ENCODE assay signal across 24 cellular contexts in the genomic region with DNA sequence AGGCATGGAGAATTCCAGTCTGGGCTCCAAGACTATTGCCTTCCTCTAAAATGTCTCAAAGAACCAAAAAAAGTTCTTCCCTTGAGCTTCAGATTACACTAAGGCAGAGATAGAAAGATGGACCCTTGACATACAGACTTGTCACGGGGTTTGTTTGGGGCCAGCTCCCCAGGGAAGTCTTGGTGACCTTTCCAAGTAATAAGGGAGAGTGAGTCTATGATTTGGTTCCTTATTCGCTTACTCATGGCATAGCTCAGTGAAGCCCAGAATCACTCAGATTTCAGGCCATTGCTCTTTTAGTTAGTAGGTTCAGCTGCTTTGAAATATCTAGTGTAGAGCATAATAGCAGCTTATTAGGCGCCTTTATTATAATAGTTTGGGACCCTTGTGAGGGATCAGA.
"Had no signal": no experiment of that assay in that cellular context is flagged by ENCODE, and none has a peak within 500 bp of the region (broad histone marks: within the 10 kb centered on the region; RNA-seq: fewer than 3 reads in every experiment).

No MANE protein-coding gene starts in this region.

- H3K27ac Mint-ChIP-seq: activated naive CD8-positive, alpha-beta T cell; activated T-helper 1 cell treated with anti-CD3 and anti-CD28 coated beads, Interleukin-12 subunit alpha, Interleukin-12 subunit beta, Interleukin-2, Interleukin-4 antibody, amounts not matched to agents 30 ng/mL and 10 ng/mL and 1 ng/mL, durations not matched to agents 14 hours and 24 hours and 36 hours; progenitor cell of endocrine pancreas had no signal

- H3K27me3 Mint-ChIP-seq: activated naive CD8-positive, alpha-beta T cell; effector memory CD8-positive, alpha-beta T cell; naive thymus-derived CD8-positive, alpha-beta T cell; progenitor cell of endocrine pancreas had no signal

- ATAC-seq: effector memory CD8-positive, alpha-beta T cell; esophagus mucosa; left colon; naive thymus-derived CD8-positive, alpha-beta T cell had no signal

- H3K4me3 Mint-ChIP-seq: activated naive CD8-positive, alpha-beta T cell; activated T-helper 1 cell treated with anti-CD3 and anti-CD28 coated beads, Interleukin-12 subunit alpha, Interleukin-12 subunit beta, Interleukin-2, Interleukin-4 antibody, amounts not matched to agents 30 ng/mL and 10 ng/mL and 1 ng/mL, durations not matched to agents 14 hours and 24 hours and 36 hours had no signal

- DNase-seq: activated CD4-positive, alpha-beta T cell treated with anti-CD3 and anti-CD28 coated beads for 4 hours; activated CD4-positive, alpha-beta T cell treated with anti-CD3 and anti-CD28 coated beads, Interleukin-2, amount 50 U/mL, for 48 hours; activated CD4-positive, CD25-positive, alpha-beta regulatory T cell; activated CD8-positive, alpha-beta memory T cell treated with anti-CD3 and anti-CD28 coated beads, Interleukin-2, amount 50 U/mL, for 48 hours; activated gamma-delta T cell treated with Interleukin-2 at 50 U/mL for 16 hours; adrenal gland; brain microvascular endothelial cell; caudate nucleus; effector memory CD8-positive, alpha-beta T cell; left colon; mesendoderm; naive thymus-derived CD8-positive, alpha-beta T cell; stimulated activated CD4-positive, alpha-beta T cell treated with anti-CD3 and anti-CD28 coated beads, Interleukin-12 subunit alpha, Interleukin-12 subunit beta, amount 100 ng/mL, for 4 hours; stimulated activated CD4-positive, alpha-beta T cell treated with anti-CD3 and anti-CD28 coated beads, Interleukin-4, amount 100 ng/mL, for 4 hours; stomach; T-helper 9 cell; testis; trophoblast cell had no signal

- H3K9me3 ChIP-seq: adrenal gland, stomach, testis, vagina had no signal

- H3K27ac ChIP-seq: adrenal gland, ascending aorta, brain microvascular endothelial cell, stomach, testis, vagina had no signal

- H3K4me3 ChIP-seq: adrenal gland, ascending aorta, stomach, testis, vagina had no signal

- H3K9me3 Mint-ChIP-seq: effector memory CD8-positive, alpha-beta T cell had no signal

- H3K27me3 ChIP-seq: adrenal gland, ascending aorta, brain microvascular endothelial cell, stomach, testis, vagina had no signal

- H3K36me3 ChIP-seq: adrenal gland, ascending aorta, brain microvascular endothelial cell, stomach, vagina had no signal

- H3K4me1 ChIP-seq: ascending aorta, stomach, testis, vagina had no signal
